13 cellular contexts compared by ENCODE assay signal in the genomic region with DNA sequence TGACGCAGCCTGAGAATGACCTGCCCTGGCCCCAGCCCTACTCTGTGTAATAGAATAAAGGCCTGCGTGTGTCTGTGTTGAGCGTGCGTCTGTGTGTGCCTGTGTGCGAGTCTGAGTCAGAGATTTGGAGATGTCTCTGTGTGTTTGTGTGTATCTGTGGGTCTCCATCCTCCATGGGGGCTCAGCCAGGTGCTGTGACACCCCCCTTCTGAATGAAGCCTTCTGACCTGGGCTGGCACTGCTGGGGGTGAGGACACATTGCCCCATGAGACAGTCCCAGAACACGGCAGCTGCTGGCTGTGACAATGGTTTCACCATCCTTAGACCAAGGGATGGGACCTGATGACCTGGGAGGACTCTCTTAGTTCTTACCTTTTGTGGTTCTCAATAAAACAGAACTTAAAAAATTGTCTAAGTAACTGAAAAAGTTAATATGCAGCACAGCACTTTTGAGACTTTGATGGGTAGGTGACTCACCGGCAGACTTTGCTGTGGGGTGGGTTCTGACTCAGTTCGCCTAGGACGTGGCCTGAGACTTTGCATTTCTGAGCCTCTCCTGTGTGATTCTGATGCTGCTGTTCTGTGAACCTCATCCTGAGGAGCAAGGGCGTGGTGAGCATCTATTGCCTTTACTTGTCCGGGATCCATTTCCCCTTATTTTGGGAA. TPM values are rescaled to one million over a fixed set of nuclear protein-coding genes. Genes with fewer than 3 reads are reported as not detected.
DNase-seq lines count a peak whose midpoint lies in the region; ATAC-seq and TF ChIP-seq lines count a peak whose summit lies in the region.
"Had no signal": no experiment of that assay in that cellular context is flagged by ENCODE, and none has a peak within 500 bp of the region (broad histone marks: within the 10 kb centered on the region; RNA-seq: fewer than 3 reads in every experiment).

No MANE protein-coding gene starts in this region.

- POLR2A ChIA-PET in activated naive CD8-positive, alpha-beta T cell treated with anti-CD3 and anti-CD28 coated beads, Interleukin-2, amount 10 ng/mL, durations not matched to agents 7 days and 5 days (lab: Charles Lee), result interaction anchor here (0.8 to 7.9 kb wide), 4 partner anchors 15 to 35 kb away, joined by 3 to 62 read pairs (median 32); a partner anchor contains a TSS

- H3K27me3 Mint-ChIP-seq in activated CD8-positive, alpha-beta memory T cell treated with anti-CD3 and anti-CD28 coated beads, Interleukin-2, amount 10 ng/mL, durations not matched to agents 7 days and 5 days, result no peaks in the 10 kb centered on the region
- no peaks in the 10 kb centered on the region for H3K27me3 Mint-ChIP-seq in activated naive CD8-positive, alpha-beta T cell treated with anti-CD3 and anti-CD28 coated beads, Interleukin-2, amount 10 ng/mL, durations not matched to agents 7 days and 5 days

- DNase-seq in HT1080 (ENCODE audit: low read depth) (peak; percentile 66), omental fat pad (ENCODE audit: low spot score) (no peak), brain microvascular endothelial cell (no peak), MM.1S (no peak)
- peak; percentile 80 for DNase-seq in activated CD8-positive, alpha-beta memory T cell treated with anti-CD3 and anti-CD28 coated beads, Interleukin-2, amount 10 ng/mL, durations not matched to agents 7 days and 5 days
- no peak for DNase-seq in activated naive CD8-positive, alpha-beta T cell treated with anti-CD3 and anti-CD28 coated beads, Interleukin-2, amount 10 ng/mL, durations not matched to agents 7 days and 5 days
- DNase-seq in stimulated activated CD4-positive, alpha-beta T cell treated with anti-CD3 and anti-CD28 coated beads, Interleukin-2, amount 100 ng/mL, for 4 hours (ENCODE audit: low read depth), result peak; percentile 70
- DNase-seq: NCI-H1436 treated with DMSO at 0.1 percent for 48 hours, nephron progenitor cell, small intestine had no signal

- peaks cover 4% of the 10 kb centered on the region; the same call in 1 of the 2 replicates for H3K79me2 ChIP-seq in MM.1S (ENCODE audit: low read length)

- peaks cover 5% of the 10 kb centered on the region for H3K9me3 Mint-ChIP-seq in activated CD8-positive, alpha-beta memory T cell treated with anti-CD3 and anti-CD28 coated beads, Interleukin-2, amount 10 ng/mL, durations not matched to agents 7 days and 5 days (ENCODE audit: low read depth)
- H3K9me3 Mint-ChIP-seq in activated naive CD8-positive, alpha-beta T cell treated with anti-CD3 and anti-CD28 coated beads, Interleukin-2, amount 10 ng/mL, durations not matched to agents 7 days and 5 days, result peaks cover 1% of the 10 kb centered on the region

- H3K27ac ChIP-seq in brain microvascular endothelial cell, result no peak overlapping the region
- H3K27ac ChIP-seq in MM.1S (ENCODE audit: low read length), result no peak overlapping the region
- H3K27ac ChIP-seq: coronary artery had no signal

- no peaks in the 10 kb centered on the region for H3K9me2 ChIP-seq in MM.1S (replicated peaks; ENCODE audit: insufficient read depth, low read length)

- peaks cover 49% of the 10 kb centered on the region for H3K4me1 Mint-ChIP-seq in activated CD8-positive, alpha-beta memory T cell treated with anti-CD3 and anti-CD28 coated beads, Interleukin-2, amount 10 ng/mL, durations not matched to agents 7 days and 5 days
- H3K4me1 Mint-ChIP-seq in activated naive CD8-positive, alpha-beta T cell treated with anti-CD3 and anti-CD28 coated beads, Interleukin-2, amount 10 ng/mL, durations not matched to agents 7 days and 5 days, result peaks cover 39% of the 10 kb centered on the region
- H3K4me1 Mint-ChIP-seq: nephron progenitor cell had no signal

- peaks cover 44% of the 10 kb centered on the region for H3K36me3 Mint-ChIP-seq in activated CD8-positive, alpha-beta memory T cell treated with anti-CD3 and anti-CD28 coated beads, Interleukin-2, amount 10 ng/mL, durations not matched to agents 7 days and 5 days
- peaks cover 49% of the 10 kb centered on the region for H3K36me3 Mint-ChIP-seq in activated naive CD8-positive, alpha-beta T cell treated with anti-CD3 and anti-CD28 coated beads, Interleukin-2, amount 10 ng/mL, durations not matched to agents 7 days and 5 days

- in situ Hi-C loops in brain microvascular endothelial cell (cut with HindIII; ENCODE audit: low pct_ligation_motif_present, low sequenced_read_pairs), result no loop called here

- no peak overlapping the region for H3K9ac ChIP-seq in MM.1S (ENCODE audit: low read length)

- CTCF ChIA-PET in activated CD8-positive, alpha-beta memory T cell treated with anti-CD3 and anti-CD28 coated beads, Interleukin-2, amount 10 ng/mL, durations not matched to agents 7 days and 5 days (lab: Charles Lee), result no interaction called here

- no peak overlapping the region for H2AFZ ChIP-seq in MM.1S (ENCODE audit: low read length)

- H3K4me3 Mint-ChIP-seq in activated CD8-positive, alpha-beta memory T cell treated with anti-CD3 and anti-CD28 coated beads, Interleukin-2, amount 10 ng/mL, durations not matched to agents 7 days and 5 days, result peak overlapping the region; percentile 61
- H3K4me3 Mint-ChIP-seq in activated naive CD8-positive, alpha-beta T cell treated with anti-CD3 and anti-CD28 coated beads, Interleukin-2, amount 10 ng/mL, durations not matched to agents 7 days and 5 days, result peak overlapping the region; percentile 95
- H3K4me3 Mint-ChIP-seq: nephron progenitor cell had no signal

- H3K27me3 ChIP-seq in brain microvascular endothelial cell (replicated peaks), result no peaks in the 10 kb centered on the region
- H3K27me3 ChIP-seq in MM.1S (replicated peaks; ENCODE audit: insufficient read depth, low read length), result no peaks in the 10 kb centered on the region

- H3K4me1 ChIP-seq in MM.1S (ENCODE audit: low read length), result 0 out of 2 replicates have a peak, but pooled peaks cover 2% of the 10 kb centered on the region

- TF ChIP-seq CTCF in omental fat pad (IDR thresholded peaks at IDR 0.05), result no peak
- TF ChIP-seq CTCF in brain microvascular endothelial cell (IDR thresholded peaks at IDR 0.05; ENCODE audit: low read depth, low read length, missing control alignments), result no peak
- TF ChIP-seq CTCF in MM.1S (IDR thresholded peaks at IDR 0.05; ENCODE audit: low read length), result no peak

- H3K9me3 ChIP-seq in MM.1S (replicated peaks; ENCODE audit: insufficient read depth, low read length), result no peaks in the 10 kb centered on the region

- H3K36me3 ChIP-seq in brain microvascular endothelial cell (replicated peaks), result peaks cover 19% of the 10 kb centered on the region
- H3K36me3 ChIP-seq in MM.1S (replicated peaks; ENCODE audit: insufficient read depth, low read length), result no peaks in the 10 kb centered on the region

- H3K4me3 ChIP-seq in brain microvascular endothelial cell (ENCODE audit: low read depth, low read length) (no peak overlapping the region), MM.1S (ENCODE audit: low read length) (no peak overlapping the region)
- H3K4me3 ChIP-seq: coronary artery had no signal

- H3K4me2 ChIP-seq in MM.1S (ENCODE audit: low read depth, low read length), result no peak overlapping the region

- no peaks in the 10 kb centered on the region for H4K20me1 ChIP-seq in MM.1S (ENCODE audit: insufficient read depth, low read length)

- no peaks in the 10 kb centered on the region for H3F3A ChIP-seq in MM.1S (ENCODE audit: insufficient read depth, low read length)

- peak; percentile 72 for ATAC-seq in activated CD8-positive, alpha-beta memory T cell treated with anti-CD3 and anti-CD28 coated beads, Interleukin-2, amount 10 ng/mL, durations not matched to agents 7 days and 5 days
- ATAC-seq in activated naive CD8-positive, alpha-beta T cell treated with anti-CD3 and anti-CD28 coated beads, Interleukin-2, amount 10 ng/mL, durations not matched to agents 7 days and 5 days (ENCODE audit: low read depth), result peak; percentile 63
- ATAC-seq in omental fat pad (ENCODE audit: low FRiP score) (no peak), HG02852 (IDR thresholded peaks at IDR 0.05; ENCODE audit: unreplicated experiment) (no peak)

- peak overlapping the region; percentile 92 for H3K27ac Mint-ChIP-seq in activated CD8-positive, alpha-beta memory T cell treated with anti-CD3 and anti-CD28 coated beads, Interleukin-2, amount 10 ng/mL, durations not matched to agents 7 days and 5 days
- H3K27ac Mint-ChIP-seq in activated naive CD8-positive, alpha-beta T cell treated with anti-CD3 and anti-CD28 coated beads, Interleukin-2, amount 10 ng/mL, durations not matched to agents 7 days and 5 days, result peak overlapping the region; percentile 94
- H3K27ac Mint-ChIP-seq: nephron progenitor cell had no signal

RNA-seq across cellular contexts. Expression of a gene that starts 5.7 kb away (rescaled TPM):
- total RNA-seq in HT1080 (2014; rRNA removed; shearing (Covaris generic)), result 32.7 and 44.1 TPM in 2 replicates
- 26.4 and 33.5 TPM in 2 replicates for polyA plus RNA-seq in HT1080 (2015; cell fraction: cytosol; rRNA removed)
- polyA plus RNA-seq in HT1080 (2015; cell fraction: nucleus; rRNA removed), result 39.9 and 55.1 TPM in 2 replicates
- 100 to 1,000 TPM; 200 to 236 TPM for total RNA-seq in activated CD8-positive, alpha-beta memory T cell treated with anti-CD3 and anti-CD28 coated beads, Interleukin-2, amount 10 ng/mL, durations not matched to agents 7 days and 5 days
- 100 to 1,000 TPM; 288 to 297 TPM for total RNA-seq in activated naive CD8-positive, alpha-beta T cell treated with anti-CD3 and anti-CD28 coated beads, Interleukin-2, amount 10 ng/mL, durations not matched to agents 7 days and 5 days
- total RNA-seq in omental fat pad, result 1 to 10 TPM; 1.4 to 8.5 (median 6.8) TPM

RNA-seq across cellular contexts. Expression of a gene that starts 15.9 kb away (rescaled TPM):
- 36.5 and 45.6 TPM in 2 replicates for total RNA-seq in HT1080 (2014; rRNA removed; shearing (Covaris generic))
- polyA plus RNA-seq in HT1080 (2015; cell fraction: cytosol; rRNA removed), result 41.0 and 42.3 TPM in 2 replicates
- polyA plus RNA-seq in HT1080 (2015; cell fraction: nucleus; rRNA removed), result 60.1 and 70.2 TPM in 2 replicates
- total RNA-seq in activated CD8-positive, alpha-beta memory T cell treated with anti-CD3 and anti-CD28 coated beads, Interleukin-2, amount 10 ng/mL, durations not matched to agents 7 days and 5 days, result 10 to 100 TPM; 22.1 to 27.6 TPM
- total RNA-seq in activated naive CD8-positive, alpha-beta T cell treated with anti-CD3 and anti-CD28 coated beads, Interleukin-2, amount 10 ng/mL, durations not matched to agents 7 days and 5 days, result 10 to 100 TPM; 28.1 to 30.1 TPM
- total RNA-seq in omental fat pad, result 10 to 100 TPM; 16.3 to 21.0 (median 18.5) TPM

RNA-seq across cellular contexts. Expression of a gene that starts 39.8 kb away (rescaled TPM):
- total RNA-seq in HT1080 (2014; rRNA removed; shearing (Covaris generic)), result 30.4 and 33.2 TPM in 2 replicates
- polyA plus RNA-seq in HT1080 (2015; cell fraction: cytosol; rRNA removed), result 26.0 and 26.2 TPM in 2 replicates
- polyA plus RNA-seq in HT1080 (2015; cell fraction: nucleus; rRNA removed), result 177 and 185 TPM in 2 replicates
- 100 to 1,000 TPM; 120 to 133 TPM for total RNA-seq in activated CD8-positive, alpha-beta memory T cell treated with anti-CD3 and anti-CD28 coated beads, Interleukin-2, amount 10 ng/mL, durations not matched to agents 7 days and 5 days
- total RNA-seq in activated naive CD8-positive, alpha-beta T cell treated with anti-CD3 and anti-CD28 coated beads, Interleukin-2, amount 10 ng/mL, durations not matched to agents 7 days and 5 days, result 100 to 1,000 TPM; 115 to 117 TPM
- 10 to 100 TPM; 22.1 to 33.4 (median 29.3) TPM for total RNA-seq in omental fat pad

RNA-seq across cellular contexts. Expression of a gene that starts 58.7 kb away (rescaled TPM):
- not detected in 2 replicates for total RNA-seq in HT1080 (2014; rRNA removed; shearing (Covaris generic))
- polyA plus RNA-seq in HT1080 (2015; cell fraction: cytosol; rRNA removed), result not detected in 2 replicates
- 0.20 TPM in 1 of 2 replicates, not detected in the other for polyA plus RNA-seq in HT1080 (2015; cell fraction: nucleus; rRNA removed)
- not detected for total RNA-seq in activated CD8-positive, alpha-beta memory T cell treated with anti-CD3 and anti-CD28 coated beads, Interleukin-2, amount 10 ng/mL, durations not matched to agents 7 days and 5 days
- under 1 TPM; 0.40 to 0.83 TPM for total RNA-seq in activated naive CD8-positive, alpha-beta T cell treated with anti-CD3 and anti-CD28 coated beads, Interleukin-2, amount 10 ng/mL, durations not matched to agents 7 days and 5 days
- total RNA-seq in omental fat pad, result under 1 TPM in 1 of 4 donors, not detected in 3; 0.46 TPM
- total RNA-seq: fibroblast of villous mesenchyme had no signal

Comparison
In these comparisons a context has a peak if more than half of its experiments do, and no peak if none do; other contexts are left out.
1. DNase-seq: peak in HT1080 (single experiment), activated CD8-positive, alpha-beta memory T cell treated with anti-CD3 and anti-CD28 coated beads, Interleukin-2, amount 10 ng/mL, durations not matched to agents 7 days and 5 days (single experiment) and stimulated activated CD4-positive, alpha-beta T cell treated with anti-CD3 and anti-CD28 coated beads, Interleukin-2, amount 100 ng/mL, for 4 hours (single experiment); none in activated naive CD8-positive, alpha-beta T cell treated with anti-CD3 and anti-CD28 coated beads, Interleukin-2, amount 10 ng/mL, durations not matched to agents 7 days and 5 days (single experiment), omental fat pad (single experiment), brain microvascular endothelial cell (single experiment) and MM.1S (single experiment).
2. ATAC-seq: peak in activated CD8-positive, alpha-beta memory T cell treated with anti-CD3 and anti-CD28 coated beads, Interleukin-2, amount 10 ng/mL, durations not matched to agents 7 days and 5 days (single experiment) and activated naive CD8-positive, alpha-beta T cell treated with anti-CD3 and anti-CD28 coated beads, Interleukin-2, amount 10 ng/mL, durations not matched to agents 7 days and 5 days (single experiment); none in omental fat pad (single experiment) and HG02852 (single experiment).